ENCODE assay signal across 1 cellular context in genomic region chr5:179678238-179679013, GRCh38.
TF ChIP-seq lines count a peak whose summit lies in the region.

No MANE protein-coding gene starts in this region.

TF ChIP-seq in K562, 482 proteins besides CTCF, POLR2A, EP300 and RAD21 (continued from another document and continues in another):
- TF ChIP-seq ZBTB11 (CRISPR knock-in tag; IDR thresholded peaks at IDR 0.05), result peak in 2 of 3 experiments; percentile 21 to 39; a peak in 1 of 6 replicates
- no peak for TF ChIP-seq ZNF717 (CRISPR knock-in tag; IDR thresholded peaks at IDR 0.05)
- peak; percentile 77 for TF ChIP-seq TFAP4 (CRISPR knock-in tag; IDR thresholded peaks at IDR 0.05; ENCODE audit: borderline replicate concordance)
- TF ChIP-seq CAMTA2 (CRISPR knock-in tag; conservative IDR thresholded peaks at IDR 0.05), result 0 out of 2 replicates have a peak, but pooled peaks have one; percentile 54
- TF ChIP-seq ZNF589 (CRISPR knock-in tag; IDR thresholded peaks at IDR 0.05; ENCODE audit: low read depth), result 0 out of 2 replicates have a peak, but pooled peaks have one; percentile 14
- peak; percentile 61; the same call in 1 of the 2 replicates for TF ChIP-seq NCOA6 (IDR thresholded peaks at IDR 0.05)
- TF ChIP-seq HDAC2 (IDR thresholded peaks at IDR 0.05), result peak; percentile 41; the same call in 1 of the 2 replicates
- TF ChIP-seq TAF7 (tag; IDR thresholded peaks at IDR 0.05), result peak; percentile 72; the same call in 1 of the 2 replicates
- TF ChIP-seq HDAC8 (tag; IDR thresholded peaks at IDR 0.05), result peak; percentile 67; the same call in 1 of the 2 replicates
- no peak for TF ChIP-seq ASH1L (IDR thresholded peaks at IDR 0.05; ENCODE audit: borderline replicate concordance, low read depth, partially characterized antibody)
- TF ChIP-seq, protein P1, sequence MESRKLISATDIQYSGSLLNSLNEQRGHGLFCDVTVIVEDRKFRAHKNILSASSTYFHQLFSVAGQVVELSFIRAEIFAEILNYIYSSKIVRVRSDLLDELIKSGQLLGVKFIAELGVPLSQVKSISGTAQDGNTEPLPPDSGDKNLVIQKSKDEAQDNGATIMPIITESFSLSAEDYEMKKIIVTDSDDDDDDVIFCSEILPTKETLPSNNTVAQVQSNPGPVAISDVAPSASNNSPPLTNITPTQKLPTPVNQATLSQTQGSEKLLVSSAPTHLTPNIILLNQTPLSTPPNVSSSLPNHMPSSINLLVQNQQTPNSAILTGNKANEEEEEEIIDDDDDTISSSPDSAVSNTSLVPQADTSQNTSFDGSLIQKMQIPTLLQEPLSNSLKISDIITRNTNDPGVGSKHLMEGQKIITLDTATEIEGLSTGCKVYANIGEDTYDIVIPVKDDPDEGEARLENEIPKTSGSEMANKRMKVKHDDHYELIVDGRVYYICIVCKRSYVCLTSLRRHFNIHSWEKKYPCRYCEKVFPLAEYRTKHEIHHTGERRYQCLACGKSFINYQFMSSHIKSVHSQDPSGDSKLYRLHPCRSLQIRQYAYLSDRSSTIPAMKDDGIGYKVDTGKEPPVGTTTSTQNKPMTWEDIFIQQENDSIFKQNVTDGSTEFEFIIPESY (CRISPR knock-in tag; IDR thresholded peaks at IDR 0.05), result peak; percentile 100
- TF ChIP-seq TEAD4 (IDR thresholded peaks at IDR 0.05; ENCODE audit: low read length), result no peak
- TF ChIP-seq TEAD4 (CRISPR knock-in tag; IDR thresholded peaks at IDR 0.05; ENCODE audit: borderline replicate concordance), result no peak
- no peak; a peak in 1 of 4 replicates for TF ChIP-seq TEAD1 (CRISPR knock-in tag; IDR thresholded peaks at IDR 0.05)
- TF ChIP-seq GATA2 (CRISPR knock-in tag; IDR thresholded peaks at IDR 0.05), result no peak
- TF ChIP-seq PCBP1 (IDR thresholded peaks at IDR 0.05; ENCODE audit: low read depth, low read length, poor library complexity, severe bottlenecking), result peak; percentile 17
- TF ChIP-seq ZNF75A (CRISPR knock-in tag; IDR thresholded peaks at IDR 0.05), result no peak
- peak; percentile 75; the same call in 1 of the 2 replicates for TF ChIP-seq NR2F6 (CRISPR knock-in tag; IDR thresholded peaks at IDR 0.05)
- TF ChIP-seq OTX1 (CRISPR knock-in tag; IDR thresholded peaks at IDR 0.05), result peak; percentile 95; the same call in 1 of the 2 replicates
- TF ChIP-seq ZNF165 (CRISPR knock-in tag; IDR thresholded peaks at IDR 0.05; ENCODE audit: borderline replicate concordance), result 0 out of 2 replicates have a peak, but pooled peaks have one; percentile 57
- TF ChIP-seq RREB1 (CRISPR knock-in tag; IDR thresholded peaks at IDR 0.05), result peak; percentile 68; the same call in 1 of the 2 replicates
- no peak for TF ChIP-seq CHD4 (IDR thresholded peaks at IDR 0.05; ENCODE audit: insufficient read depth, insufficient replicate concordance, low read depth, low read length, poor library complexity, severe bottlenecking)
- no peak for TF ChIP-seq MCM5 (IDR thresholded peaks at IDR 0.05; ENCODE audit: low read depth)
- peak; percentile 80 for TF ChIP-seq TBP (optimal IDR thresholded peaks at IDR 0.05; ENCODE audit: low read depth, low read length)
- TF ChIP-seq ZNF707 (CRISPR knock-in tag; conservative IDR thresholded peaks at IDR 0.05), result no peak
- peak; percentile 96 for TF ChIP-seq POLR2G (IDR thresholded peaks at IDR 0.05; ENCODE audit: low read depth, low read length)
- TF ChIP-seq PYGO2 (tag; IDR thresholded peaks at IDR 0.05), result no peak
- peak; percentile 52; the same call in 1 of the 2 replicates for TF ChIP-seq MTA1 (IDR thresholded peaks at IDR 0.05; ENCODE audit: borderline replicate concordance)
- TF ChIP-seq FOSL1 (tag; conservative IDR thresholded peaks at IDR 0.05), result no peak
- TF ChIP-seq FOXK2 (conservative IDR thresholded peaks at IDR 0.05 in 1 of 2, IDR thresholded peaks at IDR 0.05 in 1 of 2; ENCODE audit: low read depth in 2 of 2), result no peak
- peak; percentile 79 for TF ChIP-seq TOE1 (IDR thresholded peaks at IDR 0.05; ENCODE audit: borderline replicate concordance)
- peak; percentile 90; the same call in 1 of the 2 replicates for TF ChIP-seq TOE1 (CRISPR knock-in tag; IDR thresholded peaks at IDR 0.05; ENCODE audit: borderline replicate concordance, low read depth)
- TF ChIP-seq MYC (IDR thresholded peaks at IDR 0.05; ENCODE audit: low read depth, low read length), result peak; percentile 91
- TF ChIP-seq MYC (CRISPR knock-in tag; IDR thresholded peaks at IDR 0.05; ENCODE audit: borderline replicate concordance, low read depth), result peak; percentile 78; the same call in 1 of the 2 replicates
- no peak for TF ChIP-seq PPARD (CRISPR knock-in tag; IDR thresholded peaks at IDR 0.05)
- TF ChIP-seq ZBTB7A (IDR thresholded peaks at IDR 0.05; ENCODE audit: borderline replicate concordance, control insufficient read depth, low read depth, low read length), result no peak
- TF ChIP-seq, protein P2, sequence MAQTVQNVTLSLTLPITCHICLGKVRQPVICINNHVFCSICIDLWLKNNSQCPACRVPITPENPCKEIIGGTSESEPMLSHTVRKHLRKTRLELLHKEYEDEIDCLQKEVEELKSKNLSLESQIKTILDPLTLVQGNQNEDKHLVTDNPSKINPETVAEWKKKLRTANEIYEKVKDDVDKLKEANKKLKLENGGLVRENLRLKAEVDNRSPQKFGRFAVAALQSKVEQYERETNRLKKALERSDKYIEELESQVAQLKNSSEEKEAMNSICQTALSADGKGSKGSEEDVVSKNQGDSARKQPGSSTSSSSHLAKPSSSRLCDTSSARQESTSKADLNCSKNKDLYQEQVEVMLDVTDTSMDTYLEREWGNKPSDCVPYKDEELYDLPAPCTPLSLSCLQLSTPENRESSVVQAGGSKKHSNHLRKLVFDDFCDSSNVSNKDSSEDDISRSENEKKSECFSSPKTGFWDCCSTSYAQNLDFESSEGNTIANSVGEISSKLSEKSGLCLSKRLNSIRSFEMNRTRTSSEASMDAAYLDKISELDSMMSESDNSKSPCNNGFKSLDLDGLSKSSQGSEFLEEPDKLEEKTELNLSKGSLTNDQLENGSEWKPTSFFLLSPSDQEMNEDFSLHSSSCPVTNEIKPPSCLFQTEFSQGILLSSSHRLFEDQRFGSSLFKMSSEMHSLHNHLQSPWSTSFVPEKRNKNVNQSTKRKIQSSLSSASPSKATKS (CRISPR knock-in tag; IDR thresholded peaks at IDR 0.05), result no peak
- 0 out of 2 replicates have a peak, but pooled peaks have one; percentile 61 for TF ChIP-seq ZNF77 (CRISPR knock-in tag; IDR thresholded peaks at IDR 0.05)
- TF ChIP-seq, protein P3, sequence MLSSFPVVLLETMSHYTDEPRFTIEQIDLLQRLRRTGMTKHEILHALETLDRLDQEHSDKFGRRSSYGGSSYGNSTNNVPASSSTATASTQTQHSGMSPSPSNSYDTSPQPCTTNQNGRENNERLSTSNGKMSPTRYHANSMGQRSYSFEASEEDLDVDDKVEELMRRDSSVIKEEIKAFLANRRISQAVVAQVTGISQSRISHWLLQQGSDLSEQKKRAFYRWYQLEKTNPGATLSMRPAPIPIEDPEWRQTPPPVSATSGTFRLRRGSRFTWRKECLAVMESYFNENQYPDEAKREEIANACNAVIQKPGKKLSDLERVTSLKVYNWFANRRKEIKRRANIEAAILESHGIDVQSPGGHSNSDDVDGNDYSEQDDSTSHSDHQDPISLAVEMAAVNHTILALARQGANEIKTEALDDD (IDR thresholded peaks at IDR 0.05), result no peak
